In genomic region chr6:105804000-105804399, GRCh38 we compare ENCODE assay signal across 1 cellular context.
TF ChIP-seq lines count a peak whose summit lies in the region.

No MANE protein-coding gene starts in this region.

TF ChIP-seq in A549, 52 proteins besides CTCF, POLR2A, EP300 and RAD21 (continued from another document):
- TF ChIP-seq, protein P1, sequence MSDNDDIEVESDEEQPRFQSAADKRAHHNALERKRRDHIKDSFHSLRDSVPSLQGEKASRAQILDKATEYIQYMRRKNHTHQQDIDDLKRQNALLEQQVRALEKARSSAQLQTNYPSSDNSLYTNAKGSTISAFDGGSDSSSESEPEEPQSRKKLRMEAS (IDR thresholded peaks at IDR 0.05): no peak
- TF ChIP-seq RNF2 (IDR thresholded peaks at IDR 0.05; ENCODE audit: borderline replicate concordance, low read depth): no peak
- TF ChIP-seq JUN (IDR thresholded peaks at IDR 0.05): no peak
- TF ChIP-seq CHD4 (IDR thresholded peaks at IDR 0.05; ENCODE audit: borderline replicate concordance): no peak
- TF ChIP-seq NFE2L2 (conservative IDR thresholded peaks at IDR 0.05; ENCODE audit: low read length): no peak
- TF ChIP-seq HDAC2 (IDR thresholded peaks at IDR 0.05): no peak
